In genomic region chr3:65632409-65632808, GRCh38 we compare ENCODE assay signal across 9 cellular contexts.
"Had no signal": no experiment of that assay in that cellular context is flagged by ENCODE, and none has a peak within 500 bp of the region (broad histone marks: within the 10 kb centered on the region; RNA-seq: fewer than 3 reads in every experiment).

No MANE protein-coding gene starts in this region.

- DNase-seq: GM23248, GOT3, H7, HFFc6, IMR-90, KBM-7 had no signal

- H2AFZ ChIP-seq: GM23248 had no signal

- H3K27ac ChIP-seq: GM23248, HL-60 had no signal

- H3K4me3 ChIP-seq: GM23248, HAP-1 had no signal

- H3K36me3 ChIP-seq: HAP-1 had no signal

- H3K9me3 ChIP-seq: HAP-1 had no signal

- ATAC-seq: HCT116 had no signal

- H3K9ac ChIP-seq: GM23248 had no signal
